Comparison of ENCODE assay signal across 22 cellular contexts in genomic region chr3:146077181-146077580, GRCh38.
"Had no signal": no experiment of that assay in that cellular context is flagged by ENCODE, and none has a peak within 500 bp of the region (broad histone marks: within the 10 kb centered on the region; RNA-seq: fewer than 3 reads in every experiment).

No MANE protein-coding gene starts in this region.

- ATAC-seq: activated CD4-positive, alpha-beta T cell treated with anti-CD3 and anti-CD28 coated beads for 36 hours; left ventricle myocardium superior; natural killer cell; right cardiac atrium had no signal

- H3K36me3 Mint-ChIP-seq: activated CD4-positive, alpha-beta memory T cell treated with anti-CD3 and anti-CD28 coated beads for 36 hours; memory B cell; natural killer cell had no signal

- H3K27me3 ChIP-seq: adrenal gland, brain microvascular endothelial cell, suprapubic skin had no signal

- H3K27ac ChIP-seq: adrenal gland, brain microvascular endothelial cell, prostate gland, skin epidermis, suprapubic skin, WERI-Rb-1 had no signal

- DNase-seq: activated CD4-positive, alpha-beta memory T cell treated with anti-CD3 and anti-CD28 coated beads for 36 hours; activated CD4-positive, alpha-beta T cell treated with anti-CD3 and anti-CD28 coated beads for 36 hours; activated naive CD4-positive, alpha-beta T cell treated with anti-CD3 and anti-CD28 coated beads, Interleukin-2, amount 50 U/mL, for 16 hours; activated T-cell treated with anti-CD3 and anti-CD28 coated beads, Interleukin-2, amount 50 U/mL, for 24 hours; adrenal gland; brain microvascular endothelial cell; cerebellar nuclear complex; dermis blood vessel endothelial cell; endodermal cell; erythroblast; left ventricle myocardium superior; natural killer cell; nucleus accumbens; right cardiac atrium; WERI-Rb-1 had no signal

- H3K9me3 ChIP-seq: adrenal gland, prostate gland, suprapubic skin had no signal

- FAIRE-seq: keratinocyte had no signal

- H3K4me3 Mint-ChIP-seq: activated CD4-positive, alpha-beta memory T cell treated with anti-CD3 and anti-CD28 coated beads for 36 hours; activated CD4-positive, alpha-beta T cell treated with anti-CD3 and anti-CD28 coated beads for 36 hours; activated T-cell treated with anti-CD3 and anti-CD28 coated beads, Interleukin-2, amount 50 U/mL, for 24 hours; endodermal cell; memory B cell; natural killer cell; stimulated activated naive CD8-positive, alpha-beta T cell treated with anti-CD3 and anti-CD28 coated beads, Interleukin-15, Interleukin-2, amounts not matched to agents 100 ng/mL and 50 ng/mL, for 24 hours; type B pancreatic cell had no signal

- H3K27ac Mint-ChIP-seq: activated CD4-positive, alpha-beta memory T cell treated with anti-CD3 and anti-CD28 coated beads for 36 hours; activated CD4-positive, alpha-beta T cell treated with anti-CD3 and anti-CD28 coated beads for 36 hours; activated T-cell treated with anti-CD3 and anti-CD28 coated beads, Interleukin-2, amount 50 U/mL, for 24 hours; endodermal cell; memory B cell; natural killer cell; stimulated activated naive CD8-positive, alpha-beta T cell treated with anti-CD3 and anti-CD28 coated beads, Interleukin-15, Interleukin-2, amounts not matched to agents 100 ng/mL and 50 ng/mL, for 24 hours; type B pancreatic cell had no signal

- H3K4me1 ChIP-seq: prostate gland, suprapubic skin had no signal

- H3K4me1 Mint-ChIP-seq: activated CD4-positive, alpha-beta T cell treated with anti-CD3 and anti-CD28 coated beads for 36 hours; memory B cell; natural killer cell had no signal

- H3K4me3 ChIP-seq: adrenal gland, prostate gland, skin epidermis, suprapubic skin had no signal

- H3K36me3 ChIP-seq: adrenal gland, prostate gland, suprapubic skin, WERI-Rb-1 had no signal

- H3K27me3 Mint-ChIP-seq: activated CD4-positive, alpha-beta T cell treated with anti-CD3 and anti-CD28 coated beads for 36 hours; activated T-cell treated with anti-CD3 and anti-CD28 coated beads, Interleukin-2, amount 50 U/mL, for 24 hours; memory B cell; type B pancreatic cell had no signal

- H3K9me3 Mint-ChIP-seq: activated CD4-positive, alpha-beta memory T cell treated with anti-CD3 and anti-CD28 coated beads for 36 hours; activated T-cell treated with anti-CD3 and anti-CD28 coated beads, Interleukin-2, amount 50 U/mL, for 24 hours; endodermal cell; memory B cell; natural killer cell; stimulated activated naive CD8-positive, alpha-beta T cell treated with anti-CD3 and anti-CD28 coated beads, Interleukin-15, Interleukin-2, amounts not matched to agents 100 ng/mL and 50 ng/mL, for 24 hours; type B pancreatic cell had no signal
